Comparison of ENCODE assay signal across 1 cellular context in the genomic region with DNA sequence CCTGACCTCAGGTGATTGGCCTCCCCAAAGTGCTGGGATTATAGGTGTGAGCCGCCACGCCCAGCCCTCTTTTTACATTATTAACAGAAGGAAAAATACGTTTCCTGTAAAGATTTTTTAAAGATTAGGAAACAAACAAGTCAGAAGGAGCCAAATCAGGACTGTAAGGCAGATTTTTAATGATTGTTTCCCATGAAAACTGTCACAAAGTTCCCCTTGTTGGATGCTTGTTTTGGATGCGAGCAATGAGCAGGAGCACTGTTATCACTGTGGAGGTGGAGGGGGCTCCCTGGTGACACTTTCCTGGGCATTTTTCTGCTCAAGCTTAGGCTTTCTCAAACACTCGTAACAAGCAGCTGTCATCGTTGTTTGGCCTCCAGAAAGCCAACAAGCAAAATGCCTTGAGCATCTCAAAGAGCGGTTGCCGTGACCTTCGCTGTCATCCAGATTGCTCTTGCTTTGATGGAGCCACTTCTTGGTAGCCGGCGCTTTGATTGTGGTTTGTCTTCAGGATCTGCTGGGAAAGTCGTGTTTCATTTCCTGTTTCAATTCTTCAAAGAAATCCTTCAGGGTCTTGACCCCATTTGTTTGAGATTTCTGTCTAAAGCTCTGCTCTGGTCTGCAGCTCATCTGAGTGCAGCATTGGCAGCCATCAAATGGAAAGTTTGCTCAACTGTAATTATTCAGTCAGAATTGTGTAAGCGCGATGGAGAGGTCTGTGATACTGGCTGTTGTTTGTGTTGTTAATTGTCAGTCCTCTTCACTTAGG.
TF ChIP-seq lines count a peak whose summit lies in the region.

No MANE protein-coding gene starts in this region.

TF ChIP-seq in HepG2, 621 proteins besides CTCF, POLR2A, EP300 and RAD21 (continued from another document and continues in another):
- TF ChIP-seq, protein P1, sequence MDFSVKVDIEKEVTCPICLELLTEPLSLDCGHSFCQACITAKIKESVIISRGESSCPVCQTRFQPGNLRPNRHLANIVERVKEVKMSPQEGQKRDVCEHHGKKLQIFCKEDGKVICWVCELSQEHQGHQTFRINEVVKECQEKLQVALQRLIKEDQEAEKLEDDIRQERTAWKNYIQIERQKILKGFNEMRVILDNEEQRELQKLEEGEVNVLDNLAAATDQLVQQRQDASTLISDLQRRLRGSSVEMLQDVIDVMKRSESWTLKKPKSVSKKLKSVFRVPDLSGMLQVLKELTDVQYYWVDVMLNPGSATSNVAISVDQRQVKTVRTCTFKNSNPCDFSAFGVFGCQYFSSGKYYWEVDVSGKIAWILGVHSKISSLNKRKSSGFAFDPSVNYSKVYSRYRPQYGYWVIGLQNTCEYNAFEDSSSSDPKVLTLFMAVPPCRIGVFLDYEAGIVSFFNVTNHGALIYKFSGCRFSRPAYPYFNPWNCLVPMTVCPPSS (IDR thresholded peaks at IDR 0.05), result no peak
- TF ChIP-seq, protein P2, sequence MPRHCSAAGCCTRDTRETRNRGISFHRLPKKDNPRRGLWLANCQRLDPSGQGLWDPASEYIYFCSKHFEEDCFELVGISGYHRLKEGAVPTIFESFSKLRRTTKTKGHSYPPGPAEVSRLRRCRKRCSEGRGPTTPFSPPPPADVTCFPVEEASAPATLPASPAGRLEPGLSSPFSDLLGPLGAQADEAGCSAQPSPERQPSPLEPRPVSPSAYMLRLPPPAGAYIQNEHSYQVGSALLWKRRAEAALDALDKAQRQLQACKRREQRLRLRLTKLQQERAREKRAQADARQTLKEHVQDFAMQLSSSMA (CRISPR knock-in tag; IDR thresholded peaks at IDR 0.05), result no peak
- TF ChIP-seq, protein P3, sequence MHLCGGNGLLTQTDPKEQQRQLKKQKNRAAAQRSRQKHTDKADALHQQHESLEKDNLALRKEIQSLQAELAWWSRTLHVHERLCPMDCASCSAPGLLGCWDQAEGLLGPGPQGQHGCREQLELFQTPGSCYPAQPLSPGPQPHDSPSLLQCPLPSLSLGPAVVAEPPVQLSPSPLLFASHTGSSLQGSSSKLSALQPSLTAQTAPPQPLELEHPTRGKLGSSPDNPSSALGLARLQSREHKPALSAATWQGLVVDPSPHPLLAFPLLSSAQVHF (CRISPR knock-in tag; IDR thresholded peaks at IDR 0.05), result no peak
- TF ChIP-seq MEF2D (CRISPR knock-in tag; IDR thresholded peaks at IDR 0.05), result no peak; the same call in 1 of the 2 replicates
- no peak for TF ChIP-seq NFYB (CRISPR knock-in tag; IDR thresholded peaks at IDR 0.05)
- no peak for TF ChIP-seq RBAK (CRISPR knock-in tag; IDR thresholded peaks at IDR 0.05)
- TF ChIP-seq ZNF33B (CRISPR knock-in tag; IDR thresholded peaks at IDR 0.05), result no peak
- no peak for TF ChIP-seq ZNF660 (CRISPR knock-in tag; IDR thresholded peaks at IDR 0.05; ENCODE audit: borderline replicate concordance, low read depth)
- TF ChIP-seq ZSCAN9 (CRISPR knock-in tag; IDR thresholded peaks at IDR 0.05; ENCODE audit: borderline replicate concordance), result no peak
- TF ChIP-seq RFXAP (CRISPR knock-in tag; IDR thresholded peaks at IDR 0.05; ENCODE audit: borderline replicate concordance), result 0 out of 2 replicates have a peak, but pooled peaks have one; percentile 22
- TF ChIP-seq, protein P4, sequence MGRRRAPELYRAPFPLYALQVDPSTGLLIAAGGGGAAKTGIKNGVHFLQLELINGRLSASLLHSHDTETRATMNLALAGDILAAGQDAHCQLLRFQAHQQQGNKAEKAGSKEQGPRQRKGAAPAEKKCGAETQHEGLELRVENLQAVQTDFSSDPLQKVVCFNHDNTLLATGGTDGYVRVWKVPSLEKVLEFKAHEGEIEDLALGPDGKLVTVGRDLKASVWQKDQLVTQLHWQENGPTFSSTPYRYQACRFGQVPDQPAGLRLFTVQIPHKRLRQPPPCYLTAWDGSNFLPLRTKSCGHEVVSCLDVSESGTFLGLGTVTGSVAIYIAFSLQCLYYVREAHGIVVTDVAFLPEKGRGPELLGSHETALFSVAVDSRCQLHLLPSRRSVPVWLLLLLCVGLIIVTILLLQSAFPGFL (CRISPR knock-in tag; IDR thresholded peaks at IDR 0.05), result no peak
- TF ChIP-seq SNAPC4 (CRISPR knock-in tag; IDR thresholded peaks at IDR 0.05), result no peak
- no peak for TF ChIP-seq ZNF776 (CRISPR knock-in tag; IDR thresholded peaks at IDR 0.05)
- TF ChIP-seq ZNF256 (CRISPR knock-in tag; conservative IDR thresholded peaks at IDR 0.05), result no peak
- TF ChIP-seq TEAD3 (CRISPR knock-in tag; optimal IDR thresholded peaks at IDR 0.05; ENCODE audit: borderline replicate concordance), result peak; percentile 41
- TF ChIP-seq HNRNPK (IDR thresholded peaks at IDR 0.05; ENCODE audit: low read depth, low read length, poor library complexity, severe bottlenecking), result no peak
- TF ChIP-seq PRDM4 (CRISPR knock-in tag; IDR thresholded peaks at IDR 0.05; ENCODE audit: borderline replicate concordance), result peak; percentile 65; the same call in 1 of the 2 replicates
- TF ChIP-seq, protein P5, sequence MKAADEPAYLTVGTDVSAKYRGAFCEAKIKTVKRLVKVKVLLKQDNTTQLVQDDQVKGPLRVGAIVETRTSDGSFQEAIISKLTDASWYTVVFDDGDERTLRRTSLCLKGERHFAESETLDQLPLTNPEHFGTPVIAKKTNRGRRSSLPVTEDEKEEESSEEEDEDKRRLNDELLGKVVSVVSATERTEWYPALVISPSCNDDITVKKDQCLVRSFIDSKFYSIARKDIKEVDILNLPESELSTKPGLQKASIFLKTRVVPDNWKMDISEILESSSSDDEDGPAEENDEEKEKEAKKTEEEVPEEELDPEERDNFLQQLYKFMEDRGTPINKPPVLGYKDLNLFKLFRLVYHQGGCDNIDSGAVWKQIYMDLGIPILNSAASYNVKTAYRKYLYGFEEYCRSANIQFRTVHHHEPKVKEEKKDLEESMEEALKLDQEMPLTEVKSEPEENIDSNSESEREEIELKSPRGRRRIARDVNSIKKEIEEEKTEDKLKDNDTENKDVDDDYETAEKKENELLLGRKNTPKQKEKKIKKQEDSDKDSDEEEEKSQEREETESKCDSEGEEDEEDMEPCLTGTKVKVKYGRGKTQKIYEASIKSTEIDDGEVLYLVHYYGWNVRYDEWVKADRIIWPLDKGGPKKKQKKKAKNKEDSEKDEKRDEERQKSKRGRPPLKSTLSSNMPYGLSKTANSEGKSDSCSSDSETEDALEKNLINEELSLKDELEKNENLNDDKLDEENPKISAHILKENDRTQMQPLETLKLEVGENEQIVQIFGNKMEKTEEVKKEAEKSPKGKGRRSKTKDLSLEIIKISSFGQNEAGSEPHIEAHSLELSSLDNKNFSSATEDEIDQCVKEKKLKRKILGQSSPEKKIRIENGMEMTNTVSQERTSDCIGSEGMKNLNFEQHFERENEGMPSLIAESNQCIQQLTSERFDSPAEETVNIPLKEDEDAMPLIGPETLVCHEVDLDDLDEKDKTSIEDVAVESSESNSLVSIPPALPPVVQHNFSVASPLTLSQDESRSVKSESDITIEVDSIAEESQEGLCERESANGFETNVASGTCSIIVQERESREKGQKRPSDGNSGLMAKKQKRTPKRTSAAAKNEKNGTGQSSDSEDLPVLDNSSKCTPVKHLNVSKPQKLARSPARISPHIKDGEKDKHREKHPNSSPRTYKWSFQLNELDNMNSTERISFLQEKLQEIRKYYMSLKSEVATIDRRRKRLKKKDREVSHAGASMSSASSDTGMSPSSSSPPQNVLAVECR (CRISPR knock-in tag; IDR thresholded peaks at IDR 0.05; ENCODE audit: borderline replicate concordance), result peak; percentile 59; the same call in 1 of the 2 replicates
- peak; percentile 98 for TF ChIP-seq TCF7L2 (IDR thresholded peaks at IDR 0.05; ENCODE audit: low read depth, low read length)
- TF ChIP-seq MEIS2 (CRISPR knock-in tag; IDR thresholded peaks at IDR 0.05), result 0 out of 2 replicates have a peak, but pooled peaks have one; percentile 69
- no peak for TF ChIP-seq ELK4 (CRISPR knock-in tag; IDR thresholded peaks at IDR 0.05; ENCODE audit: borderline replicate concordance)
- no peak for TF ChIP-seq ZBTB37 (CRISPR knock-in tag; IDR thresholded peaks at IDR 0.05)
- no peak for TF ChIP-seq ZZZ3 (CRISPR knock-in tag; IDR thresholded peaks at IDR 0.05; ENCODE audit: borderline replicate concordance)
- TF ChIP-seq ZNF790 (CRISPR knock-in tag; IDR thresholded peaks at IDR 0.05; ENCODE audit: borderline replicate concordance), result no peak
- no peak for TF ChIP-seq CHCHD3 (CRISPR knock-in tag; IDR thresholded peaks at IDR 0.05)
- TF ChIP-seq RARA (CRISPR knock-in tag; IDR thresholded peaks at IDR 0.05), result peak; percentile 87
- peak; percentile 54; the same call in 1 of the 2 replicates for TF ChIP-seq ZNF205 (CRISPR knock-in tag; IDR thresholded peaks at IDR 0.05)
- no peak for TF ChIP-seq TIGD3 (CRISPR knock-in tag; IDR thresholded peaks at IDR 0.05; ENCODE audit: borderline replicate concordance)
